In genomic region chr3:189625566-189625965, GRCh38 we compare ENCODE assay signal across 16 cellular contexts. TPM values are rescaled to one million over a fixed set of nuclear protein-coding genes. Genes with fewer than 3 reads are reported as not detected.
"Had no signal": no experiment of that assay in that cellular context is flagged by ENCODE, and none has a peak within 500 bp of the region (broad histone marks: within the 10 kb centered on the region; RNA-seq: fewer than 3 reads in every experiment).

No MANE protein-coding gene starts in this region.

- H3K4me3 ChIP-seq: body of pancreas, esophagus squamous epithelium, hepatocyte, lung, pancreas, right lobe of liver, testis had no signal

- H3K27me3 ChIP-seq: body of pancreas, esophagus squamous epithelium, hepatocyte, pancreas, right lobe of liver, testis had no signal

- H2AFZ ChIP-seq: hepatocyte had no signal

- H3K9me3 ChIP-seq: body of pancreas, esophagus squamous epithelium, pancreas, right lobe of liver, testis had no signal

- H3K36me3 ChIP-seq: esophagus squamous epithelium, pancreas, right lobe of liver had no signal

- DNase-seq: activated CD4-positive, alpha-beta T cell treated with anti-CD3 and anti-CD28 coated beads for 36 hours; activated CD4-positive, alpha-beta T cell treated with anti-CD3 and anti-CD28 coated beads, Interleukin-2, amount 50 U/mL, for 48 hours; activated naive CD4-positive, alpha-beta T cell treated with Interleukin-2 at 50 U/mL for 16 hours; body of pancreas; dermis blood vessel endothelial cell; effector memory CD4-positive, alpha-beta T cell; esophagus squamous epithelium; left colon; pancreas; right lobe of liver; stimulated activated CD4-positive, alpha-beta T cell treated with anti-CD3 and anti-CD28 coated beads, Interleukin-4, amount 100 ng/mL, for 4 hours; testis had no signal

- H3K4me1 ChIP-seq: testis had no signal

- H3K79me2 ChIP-seq: hepatocyte had no signal

- H3K27ac ChIP-seq: body of pancreas, esophagus squamous epithelium, hepatocyte, pancreas, right lobe of liver, testis had no signal

- H3K4me2 ChIP-seq: hepatocyte had no signal

- ATAC-seq: activated CD4-positive, alpha-beta T cell treated with anti-CD3 and anti-CD28 coated beads for 36 hours; activated T-helper 17 cell treated with anti-CD3 and anti-CD28 coated beads, Interleukin-2, amount 50 U/mL, for 72 hours; body of pancreas; left colon; pancreas; stimulated activated memory B cell treated with anti-CD40 and anti-IgM and Interleukin-4, amounts not matched to agents 10 μg/mL and 1 μg/mL and 100 μg/mL, for 72 hours had no signal

RNA-seq across cellular contexts. Expression of gene TP63, which starts 5.6 kb away (rescaled TPM):
- total RNA-seq: body of pancreas, dermis blood vessel endothelial cell had no signal
